ENCODE assay signal across 18 cellular contexts in genomic region chr18:995641-996040, GRCh38.
A peak's percentile ranks its signal among the peaks of the same experiment; 100 is the strongest.
DNase-seq lines count a peak whose midpoint lies in the region; ATAC-seq and TF ChIP-seq lines count a peak whose summit lies in the region.
"Had no signal": no experiment of that assay in that cellular context is flagged by ENCODE, and none has a peak within 500 bp of the region (broad histone marks: within the 10 kb centered on the region; RNA-seq: fewer than 3 reads in every experiment).

No MANE protein-coding gene starts in this region.

- no peaks in the 10 kb centered on the region for H3K4me1 Mint-ChIP-seq in naive thymus-derived CD4-positive, alpha-beta T cell
- H3K4me1 Mint-ChIP-seq: IgD-negative memory B cell had no signal

- H3K4me1 ChIP-seq in SJCRH30, result peaks cover 24% of the 10 kb centered on the region
- H3K4me1 ChIP-seq in naive thymus-derived CD4-positive, alpha-beta T cell (ENCODE audit: control insufficient read depth in 2 of 2, insufficient read depth in 2 of 2, low read length in 2 of 2), result no peaks in the 10 kb centered on the region
- H3K4me1 ChIP-seq: gastroesophageal sphincter had no signal

- H3K27me3 ChIP-seq in SJCRH30, result no peaks in the 10 kb centered on the region
- no peaks in the 10 kb centered on the region for H3K27me3 ChIP-seq in naive thymus-derived CD4-positive, alpha-beta T cell (ENCODE audit: control insufficient read depth in 2 of 2, insufficient read depth in 2 of 2, low read length in 2 of 2)
- H3K27me3 ChIP-seq: gastroesophageal sphincter, ovary had no signal

- no peaks in the 10 kb centered on the region; the same call in none of the 2 replicates for H3K9me3 ChIP-seq in SJCRH30 (replicated peaks)
- no peaks in the 10 kb centered on the region for H3K9me3 ChIP-seq in naive thymus-derived CD4-positive, alpha-beta T cell (ENCODE audit: control insufficient read depth in 2 of 3, low read length in 3 of 3)
- H3K9me3 ChIP-seq: ovary had no signal

- no peak overlapping the region for H3K4me3 ChIP-seq in SJCRH30
- H3K4me3 ChIP-seq in naive thymus-derived CD4-positive, alpha-beta T cell (ENCODE audit: low read length), result no peak overlapping the region
- H3K4me3 ChIP-seq: gastroesophageal sphincter, ovary had no signal

- H3K9me3 Mint-ChIP-seq in naive thymus-derived CD4-positive, alpha-beta T cell, result peaks cover 1 to 18% (median 5%) of the 10 kb centered on the region in 11 donors

- intact Hi-C loops in naive thymus-derived CD4-positive, alpha-beta T cell (cut with micrococcal nuclease), result loop anchor here in 1 of 2 donors (10.0 kb wide), 1 partner anchor 69 kb away; no protein-coding TSS in a partner anchor

- CTCF ChIA-PET in naive thymus-derived CD4-positive, alpha-beta T cell (lab: Charles Lee), result no interaction called here

- H3K4me3 Mint-ChIP-seq in naive thymus-derived CD4-positive, alpha-beta T cell, result no peak overlapping the region
- H3K4me3 Mint-ChIP-seq: activated CD8-positive, alpha-beta T cell treated with anti-CD3 and anti-CD28 coated beads, Interleukin-2, amount 10 ng/mL, durations not matched to agents 7 days and 5 days; IgD-negative memory B cell had no signal

- ATAC-seq in omental fat pad (ENCODE audit: low FRiP score), result peak; percentile 59
- no peak for ATAC-seq in naive thymus-derived CD4-positive, alpha-beta T cell
- ATAC-seq: activated CD8-positive, alpha-beta T cell treated with anti-CD3 and anti-CD28 coated beads, Interleukin-2, amount 10 ng/mL, durations not matched to agents 7 days and 5 days; gastroesophageal sphincter had no signal

- TF ChIP-seq CTCF in omental fat pad (IDR thresholded peaks at IDR 0.05), result no peak

- peaks cover 0 to 23% (median 11%) of the 10 kb centered on the region in 5 donors for H3K27me3 Mint-ChIP-seq in naive thymus-derived CD4-positive, alpha-beta T cell
- H3K27me3 Mint-ChIP-seq: IgD-negative memory B cell had no signal

- H3K36me3 ChIP-seq in SJCRH30, result no peaks in the 10 kb centered on the region
- no peaks in the 10 kb centered on the region for H3K36me3 ChIP-seq in naive thymus-derived CD4-positive, alpha-beta T cell (ENCODE audit: control insufficient read depth in 2 of 3, insufficient read depth in 3 of 3, low read length in 3 of 3)
- H3K36me3 ChIP-seq: gastroesophageal sphincter, ovary had no signal

- POLR2A ChIA-PET in naive thymus-derived CD4-positive, alpha-beta T cell (lab: Charles Lee), result no interaction called here

- H3K36me3 Mint-ChIP-seq in naive thymus-derived CD4-positive, alpha-beta T cell, result peaks cover 0 to 4% (median 0%) of the 10 kb centered on the region in 5 donors
- H3K36me3 Mint-ChIP-seq: IgD-negative memory B cell had no signal

- no peak overlapping the region for H3K27ac Mint-ChIP-seq in naive thymus-derived CD4-positive, alpha-beta T cell
- H3K27ac Mint-ChIP-seq: activated CD8-positive, alpha-beta T cell treated with anti-CD3 and anti-CD28 coated beads, Interleukin-2, amount 10 ng/mL, durations not matched to agents 7 days and 5 days; activated T-helper 2 cell treated with anti-CD3 and anti-CD28 coated beads, Interferon-gamma antibody, Interleukin-2, Interleukin-4, amounts not matched to agents 10 μg/mL and 5 μg/mL and 100 μg/mL, durations not matched to agents 14 hours and 24 hours and 36 hours; IgD-negative memory B cell had no signal

- peak; percentile 78 for DNase-seq in EH (ENCODE audit: low read depth)
- peak; percentile 92 for DNase-seq in NCI-H226
- peak; percentile 34 for DNase-seq in dedifferentiated amniotic fluid mesenchymal stem cell (ENCODE audit: extremely low spot score)
- DNase-seq in omental fat pad (ENCODE audit: low spot score), result no peak
- DNase-seq in DMS79 treated with DMSO at 0.1 percent for 48 hours (lab: John Stamatoyannopoulos, UW), result no peak
- no peak for DNase-seq in SJCRH30
- no peak for DNase-seq in effector CD8-positive, alpha-beta T cell (lab: John Stamatoyannopoulos, UW)
- no peak for DNase-seq in naive thymus-derived CD4-positive, alpha-beta T cell
- DNase-seq: activated CD8-positive, alpha-beta T cell treated with anti-CD3 and anti-CD28 coated beads, Interleukin-2, amount 10 ng/mL, durations not matched to agents 7 days and 5 days; NCI-H1417; NCI-H446; ovary; substantia nigra had no signal

- H3K27ac ChIP-seq in SJCRH30, result no peak overlapping the region
- H3K27ac ChIP-seq in naive thymus-derived CD4-positive, alpha-beta T cell (ENCODE audit: low read depth, low read length), result no peak overlapping the region
- H3K27ac ChIP-seq: C4-2B, gastroesophageal sphincter, ovary, VCaP had no signal

Comparison
In these comparisons a context has a peak if more than half of its experiments do, and no peak if none do; other contexts are left out.
1. DNase-seq: peak in EH (single experiment), NCI-H226 (single experiment) and dedifferentiated amniotic fluid mesenchymal stem cell (single experiment); none in omental fat pad (single experiment), DMS79 treated with DMSO at 0.1 percent for 48 hours (single experiment), SJCRH30 (0 of 2), effector CD8-positive, alpha-beta T cell (single experiment) and naive thymus-derived CD4-positive, alpha-beta T cell (0 of 9).